Comparison of ENCODE assay signal across 1 cellular context in the genomic region with DNA sequence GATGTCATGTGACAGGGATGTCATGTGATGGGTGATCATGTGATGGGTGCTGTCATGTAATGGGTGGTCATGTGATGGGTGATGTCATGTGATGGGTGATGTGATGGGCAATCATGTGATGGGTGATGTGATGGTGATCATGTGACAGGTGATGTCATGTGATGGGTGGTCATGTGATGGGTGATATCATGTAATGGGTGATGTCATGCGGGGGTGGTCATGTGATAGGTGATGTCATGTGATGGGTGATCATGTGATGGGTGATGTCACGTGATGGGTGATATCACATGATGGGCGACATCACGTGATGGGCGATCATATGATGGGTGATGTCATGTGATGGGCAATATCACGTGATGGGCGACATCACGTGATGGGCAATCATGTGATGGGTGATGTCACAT.
A peak's percentile ranks its signal among the peaks of the same experiment; 100 is the strongest.
TF ChIP-seq lines count a peak whose summit lies in the region.

No MANE protein-coding gene starts in this region.

TF ChIP-seq in HCT116, 20 proteins besides CTCF, POLR2A, EP300 and RAD21 (continued from another document):
- TF ChIP-seq ZBTB33 (IDR thresholded peaks at IDR 0.05; ENCODE audit: extremely low read depth, insufficient replicate concordance, low read length) (no peak), CEBPB (IDR thresholded peaks at IDR 0.05; ENCODE audit: low read depth) (no peak), SP1 (IDR thresholded peaks at IDR 0.05; ENCODE audit: low read depth) (0 out of 2 replicates have a peak, but pooled peaks have one; percentile 28), ZNF274 (IDR thresholded peaks at IDR 0.05; ENCODE audit: low read depth, low read length) (no peak)
- TF ChIP-seq, protein P1, sequence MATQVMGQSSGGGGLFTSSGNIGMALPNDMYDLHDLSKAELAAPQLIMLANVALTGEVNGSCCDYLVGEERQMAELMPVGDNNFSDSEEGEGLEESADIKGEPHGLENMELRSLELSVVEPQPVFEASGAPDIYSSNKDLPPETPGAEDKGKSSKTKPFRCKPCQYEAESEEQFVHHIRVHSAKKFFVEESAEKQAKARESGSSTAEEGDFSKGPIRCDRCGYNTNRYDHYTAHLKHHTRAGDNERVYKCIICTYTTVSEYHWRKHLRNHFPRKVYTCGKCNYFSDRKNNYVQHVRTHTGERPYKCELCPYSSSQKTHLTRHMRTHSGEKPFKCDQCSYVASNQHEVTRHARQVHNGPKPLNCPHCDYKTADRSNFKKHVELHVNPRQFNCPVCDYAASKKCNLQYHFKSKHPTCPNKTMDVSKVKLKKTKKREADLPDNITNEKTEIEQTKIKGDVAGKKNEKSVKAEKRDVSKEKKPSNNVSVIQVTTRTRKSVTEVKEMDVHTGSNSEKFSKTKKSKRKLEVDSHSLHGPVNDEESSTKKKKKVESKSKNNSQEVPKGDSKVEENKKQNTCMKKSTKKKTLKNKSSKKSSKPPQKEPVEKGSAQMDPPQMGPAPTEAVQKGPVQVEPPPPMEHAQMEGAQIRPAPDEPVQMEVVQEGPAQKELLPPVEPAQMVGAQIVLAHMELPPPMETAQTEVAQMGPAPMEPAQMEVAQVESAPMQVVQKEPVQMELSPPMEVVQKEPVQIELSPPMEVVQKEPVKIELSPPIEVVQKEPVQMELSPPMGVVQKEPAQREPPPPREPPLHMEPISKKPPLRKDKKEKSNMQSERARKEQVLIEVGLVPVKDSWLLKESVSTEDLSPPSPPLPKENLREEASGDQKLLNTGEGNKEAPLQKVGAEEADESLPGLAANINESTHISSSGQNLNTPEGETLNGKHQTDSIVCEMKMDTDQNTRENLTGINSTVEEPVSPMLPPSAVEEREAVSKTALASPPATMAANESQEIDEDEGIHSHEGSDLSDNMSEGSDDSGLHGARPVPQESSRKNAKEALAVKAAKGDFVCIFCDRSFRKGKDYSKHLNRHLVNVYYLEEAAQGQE (IDR thresholded peaks at IDR 0.05; ENCODE audit: low read depth), result no peak
